9 cellular contexts compared by ENCODE assay signal in the genomic region with DNA sequence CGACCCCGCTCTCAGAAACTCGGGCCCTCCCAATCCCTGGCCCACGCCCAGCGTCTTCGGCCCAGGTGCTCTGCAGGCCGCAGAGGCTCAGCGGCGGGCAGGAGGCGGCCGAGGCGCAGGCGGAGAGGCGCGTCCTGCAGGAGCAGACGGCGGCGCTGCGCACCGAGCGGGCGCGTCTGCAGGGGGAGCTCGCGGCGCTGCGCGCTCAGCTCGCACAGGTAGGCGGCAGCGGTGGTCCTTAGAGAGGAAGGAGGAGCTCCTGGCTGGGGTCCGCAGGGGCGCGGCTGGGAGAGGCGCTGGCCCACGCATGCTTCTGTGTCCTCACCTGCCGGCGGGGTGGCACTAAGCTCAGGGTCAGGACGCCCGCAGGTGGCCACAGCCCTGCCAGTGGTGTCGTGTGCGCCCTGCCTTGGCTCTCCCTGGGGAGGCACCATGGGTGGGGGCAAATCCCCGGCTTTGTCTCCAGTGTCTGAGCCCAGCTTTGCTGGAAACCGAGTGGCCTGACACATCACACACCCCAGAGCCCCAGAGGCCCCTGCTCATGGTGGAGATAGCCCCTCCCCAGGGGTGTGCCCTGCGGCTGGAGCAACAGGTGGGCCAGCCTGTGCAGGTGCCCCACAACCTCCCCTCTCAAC. TPM values are rescaled to one million over a fixed set of nuclear protein-coding genes. Genes with fewer than 3 reads are reported as not detected.
DNase-seq lines count a peak whose midpoint lies in the region; ATAC-seq lines count a peak whose summit lies in the region.
"Had no signal": no experiment of that assay in that cellular context is flagged by ENCODE, and none has a peak within 500 bp of the region (broad histone marks: within the 10 kb centered on the region; RNA-seq: fewer than 3 reads in every experiment).

No MANE protein-coding gene starts in this region.

- H3K9ac ChIP-seq in iPS-20b (ENCODE audit: low read depth, low read length), result no peak overlapping the region

- peaks cover 1% of the 10 kb centered on the region for H3K4me1 Mint-ChIP-seq in activated naive CD8-positive, alpha-beta T cell treated with anti-CD3 and anti-CD28 coated beads, Interleukin-2, amount 10 ng/mL, durations not matched to agents 7 days and 5 days
- H3K4me1 Mint-ChIP-seq in stimulated activated memory B cell treated with anti-CD40 and anti-IgM and Interleukin-4, amounts not matched to agents 10 μg/mL and 1 μg/mL and 100 μg/mL, for 72 hours, result peaks cover 20% of the 10 kb centered on the region

- H3K9me3 Mint-ChIP-seq in activated naive CD8-positive, alpha-beta T cell treated with anti-CD3 and anti-CD28 coated beads, Interleukin-2, amount 10 ng/mL, durations not matched to agents 7 days and 5 days, result no peaks in the 10 kb centered on the region
- no peaks in the 10 kb centered on the region for H3K9me3 Mint-ChIP-seq in stimulated activated memory B cell treated with anti-CD40 and anti-IgM and Interleukin-4, amounts not matched to agents 10 μg/mL and 1 μg/mL and 100 μg/mL, for 72 hours

- H3K9me3 ChIP-seq in iPS-20b (ENCODE audit: insufficient read depth, low read depth, low read length), result no peaks in the 10 kb centered on the region

- no peak overlapping the region for H3K4me3 Mint-ChIP-seq in activated naive CD8-positive, alpha-beta T cell treated with anti-CD3 and anti-CD28 coated beads, Interleukin-2, amount 10 ng/mL, durations not matched to agents 7 days and 5 days
- H3K4me3 Mint-ChIP-seq in stimulated activated memory B cell treated with anti-CD40 and anti-IgM and Interleukin-4, amounts not matched to agents 10 μg/mL and 1 μg/mL and 100 μg/mL, for 72 hours, result no peak overlapping the region

- peak; percentile 90 for ATAC-seq in activated naive CD8-positive, alpha-beta T cell treated with anti-CD3 and anti-CD28 coated beads, Interleukin-2, amount 10 ng/mL, durations not matched to agents 7 days and 5 days (ENCODE audit: low read depth)
- peak; percentile 82 for ATAC-seq in stimulated activated memory B cell treated with anti-CD40 and anti-IgM and Interleukin-4, amounts not matched to agents 10 μg/mL and 1 μg/mL and 100 μg/mL, for 72 hours
- ATAC-seq in GM21576 (IDR thresholded peaks at IDR 0.05; ENCODE audit: unreplicated experiment) (no peak), GM21423 (IDR thresholded peaks at IDR 0.05; ENCODE audit: unreplicated experiment) (no peak)

- DNase-seq in DMS 273 (lab: John Stamatoyannopoulos, UW; ENCODE audit: unreplicated experiment) (peak; percentile 88), DMS 273 treated with DMSO at 0.1 percent for 48 hours (lab: John Stamatoyannopoulos, UW) (no peak), NCI-H460 (ENCODE audit: extremely low read depth, low read depth) (peak; percentile 24)
- peak; percentile 72 for DNase-seq in activated naive CD8-positive, alpha-beta T cell treated with anti-CD3 and anti-CD28 coated beads, Interleukin-2, amount 10 ng/mL, durations not matched to agents 7 days and 5 days

- H3K36me3 Mint-ChIP-seq in activated naive CD8-positive, alpha-beta T cell treated with anti-CD3 and anti-CD28 coated beads, Interleukin-2, amount 10 ng/mL, durations not matched to agents 7 days and 5 days, result no peaks in the 10 kb centered on the region
- H3K36me3 Mint-ChIP-seq in stimulated activated memory B cell treated with anti-CD40 and anti-IgM and Interleukin-4, amounts not matched to agents 10 μg/mL and 1 μg/mL and 100 μg/mL, for 72 hours, result no peaks in the 10 kb centered on the region

- H3K27ac ChIP-seq in iPS-20b (ENCODE audit: low read length), result no peak overlapping the region
- H3K27ac ChIP-seq: skin epidermis had no signal

- POLR2A ChIA-PET in activated naive CD8-positive, alpha-beta T cell treated with anti-CD3 and anti-CD28 coated beads, Interleukin-2, amount 10 ng/mL, durations not matched to agents 7 days and 5 days (lab: Charles Lee), result interaction anchor here (0.9 to 1.3 kb wide), 2 partner anchors 15 to 33 kb away, joined by 3 read pairs; a partner anchor contains a TSS

- no peaks in the 10 kb centered on the region for H3K36me3 ChIP-seq in iPS-20b (ENCODE audit: insufficient read depth, low read depth, low read length)

- H3K27me3 ChIP-seq in iPS-20b (ENCODE audit: insufficient read depth, low read length), result peaks cover 27% of the 10 kb centered on the region

- peak overlapping the region; percentile 49; the same call in 1 of the 2 replicates for H3K4me3 ChIP-seq in iPS-20b (ENCODE audit: low read length)
- H3K4me3 ChIP-seq: skin epidermis had no signal

- peaks cover 7% of the 10 kb centered on the region for H3K27me3 Mint-ChIP-seq in activated naive CD8-positive, alpha-beta T cell treated with anti-CD3 and anti-CD28 coated beads, Interleukin-2, amount 10 ng/mL, durations not matched to agents 7 days and 5 days
- peaks cover 43% of the 10 kb centered on the region for H3K27me3 Mint-ChIP-seq in stimulated activated memory B cell treated with anti-CD40 and anti-IgM and Interleukin-4, amounts not matched to agents 10 μg/mL and 1 μg/mL and 100 μg/mL, for 72 hours

- no peak overlapping the region for H3K27ac Mint-ChIP-seq in activated naive CD8-positive, alpha-beta T cell treated with anti-CD3 and anti-CD28 coated beads, Interleukin-2, amount 10 ng/mL, durations not matched to agents 7 days and 5 days
- no peak overlapping the region for H3K27ac Mint-ChIP-seq in stimulated activated memory B cell treated with anti-CD40 and anti-IgM and Interleukin-4, amounts not matched to agents 10 μg/mL and 1 μg/mL and 100 μg/mL, for 72 hours

- no peaks in the 10 kb centered on the region for H3K4me1 ChIP-seq in iPS-20b (ENCODE audit: insufficient read depth, low read length)

RNA-seq across cellular contexts. Expression of a gene that starts 14.9 kb away (rescaled TPM):
- 0.77 and 1.2 TPM in 2 replicates for total RNA-seq in NCI-H460 (2014; rRNA removed; shearing (Covaris generic))
- polyA plus RNA-seq in NCI-H460 (2014; cell fraction: nucleus; rRNA removed), result 0.22 and 2.4 TPM in 2 replicates
- 10 to 100 TPM; 14.5 to 18.7 TPM for total RNA-seq in activated naive CD8-positive, alpha-beta T cell treated with anti-CD3 and anti-CD28 coated beads, Interleukin-2, amount 10 ng/mL, durations not matched to agents 7 days and 5 days

Comparison
In these comparisons a context has a peak if more than half of its experiments do, and no peak if none do; other contexts are left out.
1. ATAC-seq: peak in activated naive CD8-positive, alpha-beta T cell treated with anti-CD3 and anti-CD28 coated beads, Interleukin-2, amount 10 ng/mL, durations not matched to agents 7 days and 5 days (single experiment) and stimulated activated memory B cell treated with anti-CD40 and anti-IgM and Interleukin-4, amounts not matched to agents 10 μg/mL and 1 μg/mL and 100 μg/mL, for 72 hours (single experiment); none in GM21576 (single experiment) and GM21423 (single experiment).